14 cellular contexts compared by ENCODE assay signal in the genomic region with DNA sequence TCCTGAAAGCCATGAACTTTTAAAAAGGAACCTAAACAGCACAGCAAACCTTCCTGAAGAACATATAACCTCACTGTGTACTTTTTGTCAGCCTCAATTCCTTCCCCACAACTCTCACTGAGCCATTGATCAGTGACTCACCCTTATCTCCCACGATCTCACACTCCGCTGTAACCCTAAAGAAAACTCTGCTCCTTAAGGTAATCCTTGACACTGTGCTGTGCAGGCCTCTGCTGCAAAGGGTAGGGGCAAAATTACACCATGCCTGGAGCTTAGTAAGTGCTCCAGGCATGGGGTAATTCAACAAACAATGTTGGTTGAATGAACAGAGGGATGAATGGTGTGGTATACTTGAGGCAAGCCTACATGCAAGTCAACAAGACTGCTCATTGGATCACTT.
DNase-seq lines count a peak whose midpoint lies in the region; ATAC-seq and TF ChIP-seq lines count a peak whose summit lies in the region.
"Had no signal": no experiment of that assay in that cellular context is flagged by ENCODE, and none has a peak within 500 bp of the region (broad histone marks: within the 10 kb centered on the region; RNA-seq: fewer than 3 reads in every experiment).

No MANE protein-coding gene starts in this region.

- CTCF ChIA-PET in activated naive CD4-positive, alpha-beta T cell treated with anti-CD3 and anti-CD28 coated beads, Interleukin-2, amount 10 ng/mL, durations not matched to agents 7 days and 5 days (lab: Charles Lee) = no interaction called here

- TF ChIP-seq CTCF in fibroblast of mammary gland (conservative IDR thresholded peaks at IDR 0.05; ENCODE audit: control insufficient read depth, insufficient read depth, low read depth, low read length) (no peak), gastrocnemius medialis (IDR thresholded peaks at IDR 0.05 in 4 of 5, conservative IDR thresholded peaks at IDR 0.05 in 1 of 5) (no peak)

- intact Hi-C loops in gastrocnemius medialis (cut with DNase I; ENCODE audit: low total_unique reads) = no loop called here

- in situ Hi-C loops in gastrocnemius medialis (cut with MboI; ENCODE audit: low sequenced_read_pairs in 4 of 4) = no loop called here

- no peaks in the 10 kb centered on the region for H3K36me3 Mint-ChIP-seq in activated naive CD4-positive, alpha-beta T cell treated with anti-CD3 and anti-CD28 coated beads, Interleukin-2, amount 10 ng/mL, durations not matched to agents 7 days and 5 days
- H3K36me3 Mint-ChIP-seq: naive B cell had no signal

- no peaks in the 10 kb centered on the region for H3K9me3 Mint-ChIP-seq in activated naive CD4-positive, alpha-beta T cell treated with anti-CD3 and anti-CD28 coated beads, Interleukin-2, amount 10 ng/mL, durations not matched to agents 7 days and 5 days
- H3K9me3 Mint-ChIP-seq: naive B cell had no signal

- no peak overlapping the region for H3K4me3 Mint-ChIP-seq in activated naive CD4-positive, alpha-beta T cell treated with anti-CD3 and anti-CD28 coated beads, Interleukin-2, amount 10 ng/mL, durations not matched to agents 7 days and 5 days
- H3K4me3 Mint-ChIP-seq: naive B cell had no signal

- H3K27me3 ChIP-seq in gastrocnemius medialis = no peaks in the 10 kb centered on the region
- H3K27me3 ChIP-seq: esophagus muscularis mucosa had no signal

- TF ChIP-seq POLR2A in gastrocnemius medialis (IDR thresholded peaks at IDR 0.05) = no peak

- H3K27me3 Mint-ChIP-seq in activated naive CD4-positive, alpha-beta T cell treated with anti-CD3 and anti-CD28 coated beads, Interleukin-2, amount 10 ng/mL, durations not matched to agents 7 days and 5 days = no peaks in the 10 kb centered on the region
- H3K27me3 Mint-ChIP-seq: naive B cell had no signal

- H3K27ac Mint-ChIP-seq in activated naive CD4-positive, alpha-beta T cell treated with anti-CD3 and anti-CD28 coated beads, Interleukin-2, amount 10 ng/mL, durations not matched to agents 7 days and 5 days = no peak overlapping the region

- no peak for ATAC-seq in gastrocnemius medialis
- ATAC-seq in HG03342 (IDR thresholded peaks at IDR 0.05; ENCODE audit: unreplicated experiment) = no peak
- ATAC-seq in GM21619 (IDR thresholded peaks at IDR 0.05; ENCODE audit: unreplicated experiment) = no peak
- ATAC-seq: GM12878 had no signal

- no peak overlapping the region for H3K27ac ChIP-seq in gastrocnemius medialis
- H3K27ac ChIP-seq: esophagus muscularis mucosa had no signal

- no peaks in the 10 kb centered on the region for H3K9me3 ChIP-seq in gastrocnemius medialis
- H3K9me3 ChIP-seq: esophagus muscularis mucosa had no signal

- H3K4me3 ChIP-seq in fibroblast of mammary gland (ENCODE audit: control insufficient read depth, low read depth, low read length) = no peak overlapping the region
- no peak overlapping the region for H3K4me3 ChIP-seq in gastrocnemius medialis
- H3K4me3 ChIP-seq: esophagus muscularis mucosa, GM12878 had no signal

- peaks cover 8% of the 10 kb centered on the region for H3K4me1 Mint-ChIP-seq in activated naive CD4-positive, alpha-beta T cell treated with anti-CD3 and anti-CD28 coated beads, Interleukin-2, amount 10 ng/mL, durations not matched to agents 7 days and 5 days
- H3K4me1 Mint-ChIP-seq: naive B cell had no signal

- no peaks in the 10 kb centered on the region for H3K36me3 ChIP-seq in gastrocnemius medialis
- H3K36me3 ChIP-seq: esophagus muscularis mucosa had no signal

- DNase-seq in activated naive CD4-positive, alpha-beta T cell treated with Interleukin-2 at 50 U/mL for 16 hours = peak; percentile 2
- no peak for DNase-seq in activated naive CD4-positive, alpha-beta T cell treated with anti-CD3 and anti-CD28 coated beads, Interleukin-2, amount 10 ng/mL, durations not matched to agents 7 days and 5 days
- peak; percentile 3 for DNase-seq in SK-N-DZ (ENCODE audit: low spot score)
- peak; percentile 10 for DNase-seq in fibroblast of mammary gland (ENCODE audit: low read depth)
- peak in 2 of 3 donors; percentile 6 to 10 for DNase-seq in stimulated activated CD4-positive, alpha-beta T cell treated with anti-CD3 and anti-CD28 coated beads, TNF-alpha, amount 100 ng/mL, for 48 hours (ENCODE audit: low read depth in 3 of 3)
- DNase-seq in gastrocnemius medialis = no peak
- DNase-seq: cerebellar nuclear complex, HCEC 1CT, naive B cell, T-helper 9 cell had no signal

- no peaks in the 10 kb centered on the region for H3K4me1 ChIP-seq in gastrocnemius medialis

Comparison
In these comparisons a context has a peak if more than half of its experiments do, and no peak if none do; other contexts are left out.
1. DNase-seq: peak in activated naive CD4-positive, alpha-beta T cell treated with Interleukin-2 at 50 U/mL for 16 hours (single experiment), SK-N-DZ (single experiment), fibroblast of mammary gland (single experiment) and stimulated activated CD4-positive, alpha-beta T cell treated with anti-CD3 and anti-CD28 coated beads, TNF-alpha, amount 100 ng/mL, for 48 hours (2 of 3); none in activated naive CD4-positive, alpha-beta T cell treated with anti-CD3 and anti-CD28 coated beads, Interleukin-2, amount 10 ng/mL, durations not matched to agents 7 days and 5 days (single experiment) and gastrocnemius medialis (0 of 2).